In genomic region chr6:119541132-119541905, GRCh38 we compare ENCODE assay signal across 12 cellular contexts.
A peak's percentile ranks its signal among the peaks of the same experiment; 100 is the strongest.
DNase-seq lines count a peak whose midpoint lies in the region; ATAC-seq, FAIRE-seq and TF ChIP-seq lines count a peak whose summit lies in the region.
"Had no signal": no experiment of that assay in that cellular context is flagged by ENCODE, and none has a peak within 500 bp of the region (broad histone marks: within the 10 kb centered on the region; RNA-seq: fewer than 3 reads in every experiment).

No MANE protein-coding gene starts in this region.

- ATAC-seq in SK-N-SH treated with all-trans-retinoic acid at 6 μM for 48 hours (peak; percentile 98), right cardiac atrium (peak; percentile 55 to 72), HG03460 (IDR thresholded peaks at IDR 0.05; ENCODE audit: unreplicated experiment) (no peak)

- no peak for TF ChIP-seq POLR2A in H54 (IDR thresholded peaks at IDR 0.05; ENCODE audit: low read depth, low read length)

- peak overlapping the region in 1 of 2 donors; percentile 34 for H3K9ac ChIP-seq in stomach smooth muscle (ENCODE audit: low read length in 2 of 2)

- no peaks in the 10 kb centered on the region for H3K9me3 ChIP-seq in right cardiac atrium (ENCODE audit: control insufficient read depth, low read length)
- no peaks in the 10 kb centered on the region for H3K9me3 ChIP-seq in stomach smooth muscle (ENCODE audit: control insufficient read depth in 2 of 2, low read length in 2 of 2)
- H3K9me3 ChIP-seq: upper lobe of left lung had no signal

- WGBS in right cardiac atrium, result 46% methylated on average over 3 of the region's 3 CpGs

- no peaks in the 10 kb centered on the region for H3K36me3 ChIP-seq in stomach smooth muscle (ENCODE audit: control insufficient read depth in 2 of 2, insufficient read depth in 2 of 2, low read length in 2 of 2)
- H3K36me3 ChIP-seq: upper lobe of left lung had no signal

- DNase-seq in H54 (ENCODE audit: insufficient read length, low spot score), result peak; percentile 7
- DNase-seq in right cardiac atrium, result no peak
- no peak for DNase-seq in DMS153 (lab: John Stamatoyannopoulos, UW)
- no peak for DNase-seq in activated CD4-positive, alpha-beta T cell treated with anti-CD3 and anti-CD28 coated beads for 48 hours
- DNase-seq in GDM1 (lab: John Stamatoyannopoulos, UW), result no peak
- DNase-seq: activated effector memory CD4-positive, alpha-beta T cell treated with Interleukin-2 at 50 U/mL for 16 hours; MM.1S; stimulated activated CD4-positive, alpha-beta T cell treated with anti-CD3 and anti-CD28 coated beads, Interleukin-12 subunit alpha, Interleukin-12 subunit beta, amount 100 ng/mL, for 4 hours had no signal

- peak; percentile 79 for FAIRE-seq in H54 (lab: Jason Lieb, UNC)

- H3K27ac ChIP-seq in right cardiac atrium (ENCODE audit: low read length), result no peak overlapping the region
- H3K27ac ChIP-seq in stomach smooth muscle (ENCODE audit: low read length), result peak overlapping the region; percentile 69
- H3K27ac ChIP-seq: upper lobe of left lung had no signal

- H3K4me1 ChIP-seq in right cardiac atrium (ENCODE audit: control insufficient read depth, insufficient read depth, low read length) (no peaks in the 10 kb centered on the region), stomach smooth muscle (ENCODE audit: control insufficient read depth, insufficient read depth, low read length) (peaks cover 16% of the 10 kb centered on the region)
- H3K4me1 ChIP-seq: upper lobe of left lung had no signal

- intact Hi-C loops in right cardiac atrium (cut with DNase I), result no loop called here

- H3K27me3 ChIP-seq in right cardiac atrium (ENCODE audit: control insufficient read depth, insufficient read depth) (no peaks in the 10 kb centered on the region), stomach smooth muscle (ENCODE audit: control insufficient read depth in 1 of 2, insufficient read depth in 2 of 2, low read length in 2 of 2) (no peaks in the 10 kb centered on the region)
- H3K27me3 ChIP-seq: upper lobe of left lung had no signal

- H3K4me3 ChIP-seq in right cardiac atrium (ENCODE audit: low read length) (no peak overlapping the region), stomach smooth muscle (ENCODE audit: low read length in 2 of 2) (no peak overlapping the region)
- H3K4me3 ChIP-seq: upper lobe of left lung had no signal

TF ChIP-seq in SK-N-SH treated with all-trans-retinoic acid at 6 μM for 48 hours, 23 proteins besides CTCF, POLR2A, EP300 and RAD21 (continues in another document):
- TF ChIP-seq CSDC2 (CRISPR knock-in tag; IDR thresholded peaks at IDR 0.05), result no peak; the same call in 1 of the 2 replicates
- TF ChIP-seq ZNF565 (CRISPR knock-in tag; conservative IDR thresholded peaks at IDR 0.05; ENCODE audit: low read depth), result no peak
- TF ChIP-seq PATZ1 (CRISPR knock-in tag; IDR thresholded peaks at IDR 0.05; ENCODE audit: borderline replicate concordance), result peak; percentile 97
- TF ChIP-seq SNAI2 (CRISPR knock-in tag; IDR thresholded peaks at IDR 0.05), result peak; percentile 92
- TF ChIP-seq TCF4 (CRISPR knock-in tag; IDR thresholded peaks at IDR 0.05; ENCODE audit: borderline replicate concordance), result peak; percentile 91
- no peak for TF ChIP-seq GLIS3 (CRISPR knock-in tag; IDR thresholded peaks at IDR 0.05)
- no peak for TF ChIP-seq ZNF8 (CRISPR knock-in tag; IDR thresholded peaks at IDR 0.05)
- TF ChIP-seq PPARA (CRISPR knock-in tag; IDR thresholded peaks at IDR 0.05; ENCODE audit: borderline replicate concordance), result no peak
- peak; percentile 72 for TF ChIP-seq ZFP3 (CRISPR knock-in tag; IDR thresholded peaks at IDR 0.05)
- no peak for TF ChIP-seq OSR1 (CRISPR knock-in tag; IDR thresholded peaks at IDR 0.05)
- no peak for TF ChIP-seq ZFP30 (CRISPR knock-in tag; IDR thresholded peaks at IDR 0.05)
- peak; percentile 97 for TF ChIP-seq RARB (CRISPR knock-in tag; IDR thresholded peaks at IDR 0.05)
- peak; percentile 99 for TF ChIP-seq ZC3H10 (CRISPR knock-in tag; IDR thresholded peaks at IDR 0.05)
- TF ChIP-seq BACH2 (CRISPR knock-in tag; IDR thresholded peaks at IDR 0.05; ENCODE audit: borderline replicate concordance), result no peak
- TF ChIP-seq ESRRG (CRISPR knock-in tag; IDR thresholded peaks at IDR 0.05), result peak; percentile 82; the same call in 1 of the 2 replicates
- TF ChIP-seq CREB5 (CRISPR knock-in tag; IDR thresholded peaks at IDR 0.05; ENCODE audit: low read depth), result peak; percentile 97
- TF ChIP-seq TSHZ2 (CRISPR knock-in tag; IDR thresholded peaks at IDR 0.05), result no peak
- no peak for TF ChIP-seq ARNTL (CRISPR knock-in tag; IDR thresholded peaks at IDR 0.05; ENCODE audit: borderline replicate concordance, low read depth)
- peak; percentile 99 for TF ChIP-seq ISL1 (CRISPR knock-in tag; IDR thresholded peaks at IDR 0.05)
- TF ChIP-seq TOX (CRISPR knock-in tag; IDR thresholded peaks at IDR 0.05; ENCODE audit: borderline replicate concordance), result peak; percentile 98
- TF ChIP-seq POU6F1 (CRISPR knock-in tag; IDR thresholded peaks at IDR 0.05; ENCODE audit: borderline replicate concordance, low read depth), result peak; percentile 90
